7 cellular contexts compared by ENCODE assay signal in genomic region chr6:4759997-4760396, GRCh38.
"Had no signal": no experiment of that assay in that cellular context is flagged by ENCODE, and none has a peak within 500 bp of the region (broad histone marks: within the 10 kb centered on the region; RNA-seq: fewer than 3 reads in every experiment).

No MANE protein-coding gene starts in this region.

- H3K4me3 ChIP-seq: GM23338, K562 had no signal

- H3K4me2 ChIP-seq: GM23338 had no signal

- FAIRE-seq: H1, H54, HTR-8/SVneo, K562 had no signal

- ATAC-seq: GM23338, K562 had no signal

- H2AFZ ChIP-seq: GM23338 had no signal

- DNase-seq: H9, HCEC 1CT had no signal
